In the genomic region with DNA sequence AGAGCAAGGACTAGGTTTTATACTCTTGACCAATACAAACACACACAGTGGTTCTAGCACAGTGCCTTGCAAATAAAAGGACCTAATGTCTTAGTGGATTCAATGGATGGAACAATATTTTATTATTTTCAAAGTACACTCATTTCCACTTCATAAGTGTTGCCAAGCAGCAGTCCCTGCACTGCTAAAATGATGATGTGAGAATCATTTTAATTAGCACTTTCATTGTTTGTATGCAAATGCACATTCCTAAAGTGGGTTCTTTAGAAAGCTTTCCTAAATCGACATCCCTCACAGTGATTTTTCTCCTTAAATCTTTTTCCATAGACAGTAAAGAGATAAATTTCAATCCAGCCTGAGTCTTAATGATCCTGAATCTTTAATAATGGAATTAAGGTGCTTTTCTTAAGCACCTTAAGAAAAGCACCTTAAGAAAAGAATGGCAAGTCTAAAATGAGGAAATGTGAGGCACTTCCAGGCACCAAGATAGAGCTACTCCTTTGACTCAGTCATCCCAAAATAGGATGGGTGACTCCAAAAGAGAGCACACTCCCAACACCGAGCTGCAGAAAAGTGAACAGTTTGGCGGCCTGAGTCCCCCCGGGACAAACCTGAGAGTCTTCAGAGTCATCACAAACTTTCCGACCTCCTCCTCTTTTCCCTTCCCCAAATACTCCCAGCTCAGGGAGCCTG, we compare ENCODE assay signal across 14 cellular contexts.
DNase-seq lines count a peak whose midpoint lies in the region; ATAC-seq and TF ChIP-seq lines count a peak whose summit lies in the region.
"Had no signal": no experiment of that assay in that cellular context is flagged by ENCODE, and none has a peak within 500 bp of the region (broad histone marks: within the 10 kb centered on the region; RNA-seq: fewer than 3 reads in every experiment).

No MANE protein-coding gene starts in this region.

- no peak for TF ChIP-seq RAD21 in liver (IDR thresholded peaks at IDR 0.05)

- H3K4me1 Mint-ChIP-seq in stimulated activated effector memory CD8-positive, alpha-beta T cell treated with anti-CD3 and anti-CD28 coated beads, Interleukin-12 subunit alpha, Interleukin-12 subunit beta, amount 100 ng/mL, for 72 hours: no peaks in the 10 kb centered on the region

- WGBS in liver: 79% methylated on average over 5 of the region's 5 CpGs

- ATAC-seq in foreskin keratinocyte (no peak), HG02981 (IDR thresholded peaks at IDR 0.05; ENCODE audit: unreplicated experiment) (no peak)
- ATAC-seq in stimulated activated effector memory CD8-positive, alpha-beta T cell treated with anti-CD3 and anti-CD28 coated beads, Interleukin-12 subunit alpha, Interleukin-12 subunit beta, amount 100 ng/mL, for 72 hours: no peak

- no peak for TF ChIP-seq POLR2A in breast epithelium (IDR thresholded peaks at IDR 0.05)

- H3K27ac Mint-ChIP-seq in stimulated activated effector memory CD8-positive, alpha-beta T cell treated with anti-CD3 and anti-CD28 coated beads, Interleukin-12 subunit alpha, Interleukin-12 subunit beta, amount 100 ng/mL, for 72 hours: no peak overlapping the region
- H3K27ac Mint-ChIP-seq: activated naive CD8-positive, alpha-beta T cell treated with anti-CD3 and anti-CD28 coated beads for 36 hours had no signal

- TF ChIP-seq CTCF in GM12865 (IDR thresholded peaks at IDR 0.05; ENCODE audit: insufficient read depth, low read depth, low read length, missing control alignments) (no peak), breast epithelium (IDR thresholded peaks at IDR 0.05) (no peak), liver (IDR thresholded peaks at IDR 0.05; ENCODE audit: low read depth, low read length, missing input control) (no peak), foreskin keratinocyte (conservative IDR thresholded peaks at IDR 0.05) (no peak)

- H3K36me3 Mint-ChIP-seq in stimulated activated effector memory CD8-positive, alpha-beta T cell treated with anti-CD3 and anti-CD28 coated beads, Interleukin-12 subunit alpha, Interleukin-12 subunit beta, amount 100 ng/mL, for 72 hours: no peaks in the 10 kb centered on the region
- H3K36me3 Mint-ChIP-seq: activated naive CD8-positive, alpha-beta T cell treated with anti-CD3 and anti-CD28 coated beads for 36 hours had no signal

- no peaks in the 10 kb centered on the region for H3K9me3 ChIP-seq in breast epithelium
- H3K9me3 ChIP-seq in liver (ENCODE audit: control insufficient read depth in 4 of 4, low read length in 3 of 4): no peaks in the 10 kb centered on the region
- no peaks in the 10 kb centered on the region for H3K9me3 ChIP-seq in skeletal muscle tissue (ENCODE audit: control insufficient read depth in 3 of 3, low read length in 3 of 3)

- H3K27me3 ChIP-seq in breast epithelium (no peaks in the 10 kb centered on the region), liver (ENCODE audit: control insufficient read depth in 4 of 4, insufficient read depth in 4 of 4, low read length in 3 of 4) (no peaks in the 10 kb centered on the region), skeletal muscle tissue (ENCODE audit: control insufficient read depth in 3 of 3, insufficient read depth in 3 of 3, low read length in 3 of 3) (no peaks in the 10 kb centered on the region), foreskin keratinocyte (peaks cover 6% of the 10 kb centered on the region)

- intact Hi-C loops in breast epithelium (cut with DNase I; ENCODE audit: low total_unique reads): no loop called here

- no peak overlapping the region for H3K4me3 ChIP-seq in GM12865 (ENCODE audit: low read depth, low read length)
- H3K4me3 ChIP-seq in breast epithelium: no peak overlapping the region
- H3K4me3 ChIP-seq in liver (ENCODE audit: low read depth in 1 of 3, low read length in 3 of 3): no peak overlapping the region
- no peak overlapping the region for H3K4me3 ChIP-seq in skeletal muscle tissue (ENCODE audit: low read length in 3 of 3)

- no peak overlapping the region for H3K4me3 Mint-ChIP-seq in stimulated activated effector memory CD8-positive, alpha-beta T cell treated with anti-CD3 and anti-CD28 coated beads, Interleukin-12 subunit alpha, Interleukin-12 subunit beta, amount 100 ng/mL, for 72 hours
- H3K4me3 Mint-ChIP-seq: activated naive CD8-positive, alpha-beta T cell treated with anti-CD3 and anti-CD28 coated beads for 36 hours had no signal

- peak; percentile 16 for DNase-seq in GM12865 (ENCODE audit: low read depth)
- DNase-seq in breast epithelium (ENCODE audit: low spot score in 2 of 2): no peak
- DNase-seq in foreskin keratinocyte: no peak
- no peak for DNase-seq in NCI-H446 (lab: John Stamatoyannopoulos, UW)
- no peak for DNase-seq in stimulated activated effector memory CD8-positive, alpha-beta T cell treated with anti-CD3 and anti-CD28 coated beads, Interleukin-12 subunit alpha, Interleukin-12 subunit beta, amount 100 ng/mL, for 72 hours (ENCODE audit: low spot score in 2 of 2)
- DNase-seq: activated naive CD8-positive, alpha-beta T cell treated with anti-CD3 and anti-CD28 coated beads for 36 hours; AML-193; effector CD4-positive, alpha-beta T cell; IMR-90; NCI-H1436 treated with DMSO at 0.1 percent for 48 hours; NCI-H524 treated with DMSO at 0.1 percent for 48 hours had no signal

- no peaks in the 10 kb centered on the region for H3K36me3 ChIP-seq in breast epithelium
- no peaks in the 10 kb centered on the region for H3K36me3 ChIP-seq in liver (ENCODE audit: control insufficient read depth in 4 of 4, insufficient read depth in 3 of 4, low read depth in 1 of 4, low read length in 3 of 4)
- no peaks in the 10 kb centered on the region for H3K36me3 ChIP-seq in skeletal muscle tissue (ENCODE audit: control insufficient read depth in 3 of 3, insufficient read depth in 3 of 3, low read length in 3 of 3)

- H3K9me3 Mint-ChIP-seq in stimulated activated effector memory CD8-positive, alpha-beta T cell treated with anti-CD3 and anti-CD28 coated beads, Interleukin-12 subunit alpha, Interleukin-12 subunit beta, amount 100 ng/mL, for 72 hours: no peaks in the 10 kb centered on the region
- H3K9me3 Mint-ChIP-seq: activated naive CD8-positive, alpha-beta T cell treated with anti-CD3 and anti-CD28 coated beads for 36 hours had no signal

- peak overlapping the region in 1 of 2 donors; percentile 69 for H3K9ac ChIP-seq in liver (ENCODE audit: low read depth in 1 of 2, low read length in 2 of 2)
- peak overlapping the region in 2 of 3 donors; percentile 18 to 29 for H3K9ac ChIP-seq in skeletal muscle tissue (ENCODE audit: low read depth in 1 of 3, low read length in 3 of 3)

- peaks cover 0 to 26% of the 10 kb centered on the region in 2 donors for H3K4me1 ChIP-seq in breast epithelium
- H3K4me1 ChIP-seq in liver (ENCODE audit: control insufficient read depth in 4 of 4, insufficient read depth in 4 of 4, low read length in 3 of 4): peaks cover 14 to 88% (median 67%) of the 10 kb centered on the region in 4 donors
- peaks cover 69 to 82% (median 80%) of the 10 kb centered on the region in 3 donors for H3K4me1 ChIP-seq in skeletal muscle tissue (ENCODE audit: control insufficient read depth in 3 of 3, insufficient read depth in 3 of 3, low read length in 3 of 3)
- H3K4me1 ChIP-seq in foreskin keratinocyte: no peaks in the 10 kb centered on the region

- H3K27ac ChIP-seq in breast epithelium: peak overlapping the region; percentile 85 to 91
- peak overlapping the region; percentile 70 to 86 for H3K27ac ChIP-seq in liver (ENCODE audit: low read depth in 1 of 2, low read length in 2 of 2)
- H3K27ac ChIP-seq in skeletal muscle tissue (ENCODE audit: low read depth, low read length): peak overlapping the region; percentile 92
- no peak overlapping the region for H3K27ac ChIP-seq in foreskin keratinocyte

TF ChIP-seq in liver, 16 proteins besides CTCF, POLR2A, EP300 and RAD21 (continues in another document):
- TF ChIP-seq YY1 (IDR thresholded peaks at IDR 0.05) (no peak), FOXA1 (IDR thresholded peaks at IDR 0.05) (no peak), FOXA2 (IDR thresholded peaks at IDR 0.05) (no peak), HNF4A (conservative IDR thresholded peaks at IDR 0.05) (no peak), JUND (IDR thresholded peaks at IDR 0.05) (no peak), EGR1 (IDR thresholded peaks at IDR 0.05; ENCODE audit: low read depth in 2 of 2) (no peak), TAF1 (conservative IDR thresholded peaks at IDR 0.05) (no peak)
- TF ChIP-seq, protein P1, sequence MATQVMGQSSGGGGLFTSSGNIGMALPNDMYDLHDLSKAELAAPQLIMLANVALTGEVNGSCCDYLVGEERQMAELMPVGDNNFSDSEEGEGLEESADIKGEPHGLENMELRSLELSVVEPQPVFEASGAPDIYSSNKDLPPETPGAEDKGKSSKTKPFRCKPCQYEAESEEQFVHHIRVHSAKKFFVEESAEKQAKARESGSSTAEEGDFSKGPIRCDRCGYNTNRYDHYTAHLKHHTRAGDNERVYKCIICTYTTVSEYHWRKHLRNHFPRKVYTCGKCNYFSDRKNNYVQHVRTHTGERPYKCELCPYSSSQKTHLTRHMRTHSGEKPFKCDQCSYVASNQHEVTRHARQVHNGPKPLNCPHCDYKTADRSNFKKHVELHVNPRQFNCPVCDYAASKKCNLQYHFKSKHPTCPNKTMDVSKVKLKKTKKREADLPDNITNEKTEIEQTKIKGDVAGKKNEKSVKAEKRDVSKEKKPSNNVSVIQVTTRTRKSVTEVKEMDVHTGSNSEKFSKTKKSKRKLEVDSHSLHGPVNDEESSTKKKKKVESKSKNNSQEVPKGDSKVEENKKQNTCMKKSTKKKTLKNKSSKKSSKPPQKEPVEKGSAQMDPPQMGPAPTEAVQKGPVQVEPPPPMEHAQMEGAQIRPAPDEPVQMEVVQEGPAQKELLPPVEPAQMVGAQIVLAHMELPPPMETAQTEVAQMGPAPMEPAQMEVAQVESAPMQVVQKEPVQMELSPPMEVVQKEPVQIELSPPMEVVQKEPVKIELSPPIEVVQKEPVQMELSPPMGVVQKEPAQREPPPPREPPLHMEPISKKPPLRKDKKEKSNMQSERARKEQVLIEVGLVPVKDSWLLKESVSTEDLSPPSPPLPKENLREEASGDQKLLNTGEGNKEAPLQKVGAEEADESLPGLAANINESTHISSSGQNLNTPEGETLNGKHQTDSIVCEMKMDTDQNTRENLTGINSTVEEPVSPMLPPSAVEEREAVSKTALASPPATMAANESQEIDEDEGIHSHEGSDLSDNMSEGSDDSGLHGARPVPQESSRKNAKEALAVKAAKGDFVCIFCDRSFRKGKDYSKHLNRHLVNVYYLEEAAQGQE (IDR thresholded peaks at IDR 0.05): no peak
- TF ChIP-seq, protein P2, sequence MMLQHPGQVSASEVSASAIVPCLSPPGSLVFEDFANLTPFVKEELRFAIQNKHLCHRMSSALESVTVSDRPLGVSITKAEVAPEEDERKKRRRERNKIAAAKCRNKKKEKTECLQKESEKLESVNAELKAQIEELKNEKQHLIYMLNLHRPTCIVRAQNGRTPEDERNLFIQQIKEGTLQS (IDR thresholded peaks at IDR 0.05): no peak
